Comparison of ENCODE assay signal across 8 cellular contexts in genomic region chr15:82809308-82810060, GRCh38. TPM values are rescaled to one million over a fixed set of nuclear protein-coding genes. Genes with fewer than 3 reads are reported as not detected.
A peak's percentile ranks its signal among the peaks of the same experiment; 100 is the strongest.
DNase-seq lines count a peak whose midpoint lies in the region; ATAC-seq, FAIRE-seq and TF ChIP-seq lines count a peak whose summit lies in the region.

TSS of gene WHAMM (plus strand) at chr15:82809628. CDS start at chr15:82809727, 99 bp downstream.

- peaks cover 18% of the 10 kb centered on the region for H3K36me3 Mint-ChIP-seq in activated T-helper 1 cell treated with anti-CD3 and anti-CD28 coated beads, Interleukin-12 subunit alpha, Interleukin-12 subunit beta, Interleukin-2, Interleukin-4 antibody, amounts not matched to agents 30 ng/mL and 10 ng/mL and 1 ng/mL, durations not matched to agents 14 hours and 24 hours and 36 hours (ENCODE audit: low read depth)
- peaks cover 0 to 3% of the 10 kb centered on the region in 2 donors for H3K36me3 Mint-ChIP-seq in naive B cell
- H3K36me3 Mint-ChIP-seq in stimulated activated memory B cell treated with anti-CD40 and anti-IgM and Interleukin-4, amounts not matched to agents 10 μg/mL and 1 μg/mL and 100 μg/mL, for 72 hours, result peaks cover 15% of the 10 kb centered on the region

- DNase-seq in Karpas-422 (peak; percentile 99), RCC 7860 (ENCODE audit: low spot score) (peak; percentile 94), fibroblast of gingiva (ENCODE audit: low read depth) (peak; percentile 99), naive B cell (peak; percentile 96)
- DNase-seq in activated T-helper 1 cell treated with anti-CD3 and anti-CD28 coated beads, Interleukin-12 subunit alpha, Interleukin-12 subunit beta, Interleukin-2, Interleukin-4 antibody, amounts not matched to agents 30 ng/mL and 10 ng/mL and 1 ng/mL, durations not matched to agents 14 hours and 24 hours and 36 hours (ENCODE audit: low spot score), result peak; percentile 95

- H3F3A ChIP-seq in DOHH2 (ENCODE audit: control insufficient read depth, insufficient read depth), result peaks cover 34% of the 10 kb centered on the region

- peak; percentile 88 for FAIRE-seq in RCC 7860 (lab: Jason Lieb, UNC)

- intact Hi-C loops in activated T-helper 1 cell treated with anti-CD3 and anti-CD28 coated beads, Interleukin-12 subunit alpha, Interleukin-12 subunit beta, Interleukin-2, Interleukin-4 antibody, amounts not matched to agents 30 ng/mL and 10 ng/mL and 1 ng/mL, durations not matched to agents 14 hours and 24 hours and 36 hours (cut with micrococcal nuclease), result loop anchor here (1.0 to 5.0 kb wide), 8 partner anchors 157 to 1517 kb away; partner anchors contain the start of genes BTBD1, MEX3B and RAMAC

- H3K4me2 ChIP-seq in DOHH2 (ENCODE audit: low read length) (peak within 1 kb of the TSS; percentile 79), Karpas-422 (ENCODE audit: low read depth, low read length, poor library complexity, severe bottlenecking) (peak within 1 kb of the TSS; percentile 87)

- ATAC-seq in GM21825 (IDR thresholded peaks at IDR 0.05; ENCODE audit: unreplicated experiment), result peak; percentile 78
- peak; percentile 84 to 86 for ATAC-seq in naive B cell (ENCODE audit: low read depth in 2 of 2)
- ATAC-seq in stimulated activated memory B cell treated with anti-CD40 and anti-IgM and Interleukin-4, amounts not matched to agents 10 μg/mL and 1 μg/mL and 100 μg/mL, for 72 hours, result peak; percentile 94

- H3K4me1 Mint-ChIP-seq in activated T-helper 1 cell treated with anti-CD3 and anti-CD28 coated beads, Interleukin-12 subunit alpha, Interleukin-12 subunit beta, Interleukin-2, Interleukin-4 antibody, amounts not matched to agents 30 ng/mL and 10 ng/mL and 1 ng/mL, durations not matched to agents 14 hours and 24 hours and 36 hours (ENCODE audit: low read depth), result peaks cover 34% of the 10 kb centered on the region
- H3K4me1 Mint-ChIP-seq in naive B cell, result peaks cover 38 to 54% (median 54%) of the 10 kb centered on the region in 3 donors
- peaks cover 52% of the 10 kb centered on the region for H3K4me1 Mint-ChIP-seq in stimulated activated memory B cell treated with anti-CD40 and anti-IgM and Interleukin-4, amounts not matched to agents 10 μg/mL and 1 μg/mL and 100 μg/mL, for 72 hours

- peak within 1 kb of the TSS; percentile 89 for H3K9ac ChIP-seq in Karpas-422 (ENCODE audit: low read length)

- peak within 1 kb of the TSS; percentile 94 for H3K27ac Mint-ChIP-seq in activated T-helper 1 cell treated with anti-CD3 and anti-CD28 coated beads, Interleukin-12 subunit alpha, Interleukin-12 subunit beta, Interleukin-2, Interleukin-4 antibody, amounts not matched to agents 30 ng/mL and 10 ng/mL and 1 ng/mL, durations not matched to agents 14 hours and 24 hours and 36 hours
- H3K27ac Mint-ChIP-seq in naive B cell, result peak within 1 kb of the TSS; percentile 95 to 100 (median 98)
- peak within 1 kb of the TSS; percentile 88 for H3K27ac Mint-ChIP-seq in stimulated activated memory B cell treated with anti-CD40 and anti-IgM and Interleukin-4, amounts not matched to agents 10 μg/mL and 1 μg/mL and 100 μg/mL, for 72 hours

- H3K36me3 ChIP-seq in DOHH2 (ENCODE audit: control insufficient read depth, low read length), result peaks cover 31% of the 10 kb centered on the region
- H3K36me3 ChIP-seq in Karpas-422 (ENCODE audit: insufficient read depth, low read length), result peaks cover 20% of the 10 kb centered on the region

- H4K20me1 ChIP-seq in DOHH2 (ENCODE audit: control insufficient read depth, insufficient read depth, low read depth, low read length) (peaks cover 4% of the 10 kb centered on the region; the same call in 1 of the 2 replicates), Karpas-422 (ENCODE audit: insufficient read depth, low read depth, low read length) (peaks cover 16% of the 10 kb centered on the region)

- peak within 1 kb of the TSS; percentile 92 for H3K4me3 ChIP-seq in DOHH2 (ENCODE audit: low read length)
- peak within 1 kb of the TSS; percentile 76 for H3K4me3 ChIP-seq in Karpas-422 (ENCODE audit: low read length)

- H3K27ac ChIP-seq in DOHH2 (ENCODE audit: low read depth, low read length) (peak within 1 kb of the TSS; percentile 80), Karpas-422 (ENCODE audit: low read length) (peak within 1 kb of the TSS; percentile 91)

- H3K9me3 Mint-ChIP-seq in activated T-helper 1 cell treated with anti-CD3 and anti-CD28 coated beads, Interleukin-12 subunit alpha, Interleukin-12 subunit beta, Interleukin-2, Interleukin-4 antibody, amounts not matched to agents 30 ng/mL and 10 ng/mL and 1 ng/mL, durations not matched to agents 14 hours and 24 hours and 36 hours, result no peaks in the 10 kb centered on the region
- peaks cover 0 to 3% (median 0%) of the 10 kb centered on the region in 7 donors for H3K9me3 Mint-ChIP-seq in naive B cell
- peaks cover 3% of the 10 kb centered on the region for H3K9me3 Mint-ChIP-seq in stimulated activated memory B cell treated with anti-CD40 and anti-IgM and Interleukin-4, amounts not matched to agents 10 μg/mL and 1 μg/mL and 100 μg/mL, for 72 hours

- no peaks in the 10 kb centered on the region for H3K27me3 ChIP-seq in DOHH2 (ENCODE audit: control insufficient read depth, low read length)
- no peaks in the 10 kb centered on the region for H3K27me3 ChIP-seq in Karpas-422 (ENCODE audit: low read length)

- no peaks in the 10 kb centered on the region for H3K9me3 ChIP-seq in DOHH2 (ENCODE audit: control insufficient read depth, insufficient read depth, low read length)
- no peaks in the 10 kb centered on the region for H3K9me3 ChIP-seq in Karpas-422 (ENCODE audit: low read length)

- TF ChIP-seq CTCF in DOHH2 (IDR thresholded peaks at IDR 0.05; ENCODE audit: low read depth, low read length, poor library complexity, severe bottlenecking), result no peak

- peak within 1 kb of the TSS; percentile 92 for H3K4me3 Mint-ChIP-seq in activated T-helper 1 cell treated with anti-CD3 and anti-CD28 coated beads, Interleukin-12 subunit alpha, Interleukin-12 subunit beta, Interleukin-2, Interleukin-4 antibody, amounts not matched to agents 30 ng/mL and 10 ng/mL and 1 ng/mL, durations not matched to agents 14 hours and 24 hours and 36 hours
- peak within 1 kb of the TSS; percentile 85 to 97 (median 94) for H3K4me3 Mint-ChIP-seq in naive B cell
- peak within 1 kb of the TSS; percentile 84 for H3K4me3 Mint-ChIP-seq in stimulated activated memory B cell treated with anti-CD40 and anti-IgM and Interleukin-4, amounts not matched to agents 10 μg/mL and 1 μg/mL and 100 μg/mL, for 72 hours

- H2AFZ ChIP-seq in Karpas-422 (ENCODE audit: low read length), result peak within 1 kb of the TSS; percentile 86

- H3K9me2 ChIP-seq in DOHH2 (replicated peaks; ENCODE audit: control insufficient read depth, low read length) (no peaks in the 10 kb centered on the region), Karpas-422 (replicated peaks; ENCODE audit: insufficient read depth, low read length) (no peaks in the 10 kb centered on the region)

- peaks cover 19% of the 10 kb centered on the region for H3K27me3 Mint-ChIP-seq in activated T-helper 1 cell treated with anti-CD3 and anti-CD28 coated beads, Interleukin-12 subunit alpha, Interleukin-12 subunit beta, Interleukin-2, Interleukin-4 antibody, amounts not matched to agents 30 ng/mL and 10 ng/mL and 1 ng/mL, durations not matched to agents 14 hours and 24 hours and 36 hours (ENCODE audit: insufficient read depth)
- no peaks in the 10 kb centered on the region for H3K27me3 Mint-ChIP-seq in naive B cell
- no peaks in the 10 kb centered on the region for H3K27me3 Mint-ChIP-seq in stimulated activated memory B cell treated with anti-CD40 and anti-IgM and Interleukin-4, amounts not matched to agents 10 μg/mL and 1 μg/mL and 100 μg/mL, for 72 hours

- H3K79me2 ChIP-seq in DOHH2 (ENCODE audit: control insufficient read depth, low read length) (peaks cover 49% of the 10 kb centered on the region), Karpas-422 (ENCODE audit: low read length) (peaks cover 44% of the 10 kb centered on the region)

- H3K4me1 ChIP-seq in DOHH2 (ENCODE audit: control insufficient read depth, low read length), result peaks cover 52% of the 10 kb centered on the region
- peaks cover 58% of the 10 kb centered on the region for H3K4me1 ChIP-seq in Karpas-422 (ENCODE audit: low read length)

RNA-seq across cellular contexts. Expression of gene WHAMM, which starts in this region (rescaled TPM):
- total RNA-seq in Karpas-422 (2014; rRNA removed; shearing (Covaris generic); ENCODE audit: low replicate concordance), result 7.2 and 8.3 TPM in 2 replicates
- 7.1 and 7.5 TPM in 2 replicates for total RNA-seq in activated T-helper 1 cell treated with anti-CD3 and anti-CD28 coated beads, Interleukin-12 subunit alpha, Interleukin-12 subunit beta, Interleukin-2, Interleukin-4 antibody, amounts not matched to agents 30 ng/mL and 10 ng/mL and 1 ng/mL, durations not matched to agents 14 hours and 24 hours and 36 hours
- 1 to 10 TPM; 2.2 to 7.3 (median 5.1) TPM for polyA plus RNA-seq in naive B cell (ENCODE audit: low read depth in 6 of 6)

Comparison
In these comparisons a context has a peak if more than half of its experiments do, and no peak if none do; other contexts are left out.
1. Peak in every context shown above with its lines: DNase-seq, ATAC-seq, H3K4me3 ChIP-seq and H3K27ac ChIP-seq.